ENCODE assay signal across 10 cellular contexts in the genomic region with DNA sequence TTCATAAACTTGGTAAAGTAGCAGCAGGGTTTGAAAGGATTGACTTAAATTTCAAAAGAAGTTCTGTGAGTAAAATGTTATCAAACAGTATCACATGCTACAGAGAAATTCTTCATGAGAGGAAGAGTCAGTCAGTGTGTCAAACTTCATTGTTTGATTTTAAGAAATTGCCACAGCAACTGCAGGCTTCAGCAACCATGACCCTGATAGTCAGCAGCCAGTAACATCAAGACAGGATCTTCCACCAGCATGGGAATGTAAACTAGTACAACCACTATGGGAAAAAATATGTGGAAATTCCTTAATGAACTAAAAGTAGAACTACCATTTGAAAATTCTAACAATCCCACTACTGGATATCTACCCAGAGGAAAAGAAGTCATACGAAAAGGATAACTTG. TPM values are rescaled to one million over a fixed set of nuclear protein-coding genes. Genes with fewer than 3 reads are reported as not detected.
"Had no signal": no experiment of that assay in that cellular context is flagged by ENCODE, and none has a peak within 500 bp of the region (broad histone marks: within the 10 kb centered on the region; RNA-seq: fewer than 3 reads in every experiment).

No MANE protein-coding gene starts in this region.

- H3K9me3 ChIP-seq: HAP-1 had no signal

- H3K36me3 ChIP-seq: HAP-1 had no signal

- H2AFZ ChIP-seq: GM23248 had no signal

- DNase-seq: GM23248, GOT3, H7, HFFc6, KBM-7 had no signal

- H3K4me3 ChIP-seq: GM23248, HAP-1 had no signal

- ATAC-seq: HCT116, HepG2 had no signal

- H3K4me1 ChIP-seq: HAP-1 had no signal

- H3K27ac ChIP-seq: GM23248 had no signal

- FAIRE-seq: HepG2 had no signal

- H3K9ac ChIP-seq: GM23248 had no signal

RNA-seq across cellular contexts. Expression of a gene that starts 11.5 kb away (rescaled TPM):
- total RNA-seq: GM23248, H4, H7, HepG2, HFFc6 had no signal
- polyA plus RNA-seq: GM23248, HepG2, IgD-negative memory B cell had no signal

RNA-seq across cellular contexts. Expression of a gene that starts 25.2 kb away (rescaled TPM):
- total RNA-seq: GM23248, HFFc6 had no signal
- polyA plus RNA-seq: GM23248, HepG2, IgD-negative memory B cell had no signal
